Comparison of ENCODE assay signal across 35 cellular contexts in genomic region chr3:15086263-15086662, GRCh38. TPM values are rescaled to one million over a fixed set of nuclear protein-coding genes. Genes with fewer than 3 reads are reported as not detected.
A peak's percentile ranks its signal among the peaks of the same experiment; 100 is the strongest.
DNase-seq lines count a peak whose midpoint lies in the region; ATAC-seq, FAIRE-seq and TF ChIP-seq lines count a peak whose summit lies in the region.
"Had no signal": no experiment of that assay in that cellular context is flagged by ENCODE, and none has a peak within 500 bp of the region (broad histone marks: within the 10 kb centered on the region; RNA-seq: fewer than 3 reads in every experiment).

No MANE protein-coding gene starts in this region.

- H4K20me1 ChIP-seq in HepG2 (ENCODE audit: insufficient read depth, low read length) (no peaks in the 10 kb centered on the region), Karpas-422 (ENCODE audit: insufficient read depth, low read depth, low read length) (no peaks in the 10 kb centered on the region), K562 (replicated peaks; ENCODE audit: control insufficient read depth, insufficient read depth, low read length) (no peaks in the 10 kb centered on the region)
- H4K20me1 ChIP-seq: BLaER1 had no signal

- H3K9ac ChIP-seq in HepG2 (ENCODE audit: insufficient read depth, low read depth, low read length) (no peak overlapping the region), Karpas-422 (ENCODE audit: low read length) (no peak overlapping the region), K562 (ENCODE audit: insufficient read depth in 1 of 2, low read depth in 2 of 2, low read length in 2 of 2) (no peak overlapping the region)
- H3K9ac ChIP-seq: BLaER1; BLaER1 treated with 17β-estradiol and CSF1 and Interleukin-3, amounts not matched to agents 10 nM and 100 nM had no signal

- TF ChIP-seq RAD21 in HepG2 (CRISPR knock-in tag; IDR thresholded peaks at IDR 0.05), result no peak
- TF ChIP-seq RAD21 in K562 (CRISPR knock-in tag; conservative IDR thresholded peaks at IDR 0.05 in 1 of 2, IDR thresholded peaks at IDR 0.05 in 1 of 2), result no peak

- in situ Hi-C loops in HepG2 (cut with HindIII; ENCODE audit: extremely low pct_ligation_motif_present, low pct_unique_long_range_greater_than_20kb), result no loop called here
- in situ Hi-C loops in K562 (cut with MboI), result no loop called here

- H3K4me2 ChIP-seq in HepG2 (ENCODE audit: low read depth, low read length) (no peak overlapping the region), Karpas-422 (ENCODE audit: low read depth, low read length, poor library complexity, severe bottlenecking) (no peak overlapping the region), K562 (ENCODE audit: insufficient read depth, low read length) (no peak overlapping the region)
- H3K4me2 ChIP-seq: A549; BLaER1; BLaER1 treated with 17β-estradiol and CSF1 and Interleukin-3, amounts not matched to agents 10 nM and 100 nM had no signal

- TF ChIP-seq CTCF in HepG2 (CRISPR knock-in tag; IDR thresholded peaks at IDR 0.05) (no peak), right lobe of liver (IDR thresholded peaks at IDR 0.05) (no peak), K562 (IDR thresholded peaks at IDR 0.05 in 2 of 3, conservative IDR thresholded peaks at IDR 0.05 in 1 of 3; ENCODE audit: insufficient read depth in 2 of 3, low read depth in 1 of 3, low read length in 3 of 3) (no peak)

- H2AFZ ChIP-seq in HepG2 (ENCODE audit: low read length) (no peak overlapping the region), Karpas-422 (ENCODE audit: low read length) (no peak overlapping the region), K562 (ENCODE audit: low read depth, low read length) (no peak overlapping the region)

- no peaks in the 10 kb centered on the region for H3K79me2 ChIP-seq in HepG2 (ENCODE audit: insufficient read depth, low read length)
- no peaks in the 10 kb centered on the region for H3K79me2 ChIP-seq in Karpas-422 (ENCODE audit: low read length)
- no peaks in the 10 kb centered on the region for H3K79me2 ChIP-seq in K562 (ENCODE audit: control insufficient read depth, insufficient read depth, low read length)

- BruUV-seq in HepG2 (replicated peaks; lab: Mats Ljungman, UMichigan) (no TSS peak), K562 (replicated peaks; lab: Mats Ljungman, UMichigan) (no TSS peak)

- no peaks in the 10 kb centered on the region for H3K9me3 Mint-ChIP-seq in activated naive CD4-positive, alpha-beta T cell treated with anti-CD3 and anti-CD28 coated beads, Interleukin-2, amount 10 ng/mL, durations not matched to agents 7 days and 5 days
- H3K9me3 Mint-ChIP-seq: CD14-positive monocyte; CD4-positive, alpha-beta T cell; CD4-positive, CD25-positive, alpha-beta regulatory T cell; CD8-positive, alpha-beta memory T cell; CD8-positive, alpha-beta T cell had no signal

- CTCF ChIA-PET in HepG2 (lab: Yijun Ruan, JAX; ENCODE audit: low intra/inter-chr PET ratio, low total read pairs), result no interaction called here
- CTCF ChIA-PET in K562 (lab: Yijun Ruan, JAX; ENCODE audit: low intra/inter-chr PET ratio), result no interaction called here
- CTCF ChIA-PET in activated naive CD4-positive, alpha-beta T cell treated with anti-CD3 and anti-CD28 coated beads, Interleukin-2, amount 10 ng/mL, durations not matched to agents 7 days and 5 days (lab: Charles Lee), result no interaction called here

- WGBS in HepG2 (ENCODE audit: low lambda C conversion rate), result 93% methylated on average over 2 of the region's 2 CpGs
- WGBS in right lobe of liver (ENCODE audit: insufficient coverage, low coverage, low lambda C conversion rate, missing lambda C conversion rate), result 100% methylated on average over 2 of the region's 2 CpGs
- 91% methylated on average over 2 of the region's 2 CpGs for WGBS in K562 (ENCODE audit: insufficient coverage, low coverage, missing lambda C conversion rate)

- intact Hi-C loops in HepG2 (cut with micrococcal nuclease; ENCODE audit: unreplicated experiment), result no loop called here
- intact Hi-C loops in right lobe of liver (cut with DNase I), result no loop called here
- intact Hi-C loops in K562 (cut with micrococcal nuclease), result no loop called here

- H3K27ac ChIP-seq in HepG2 (ENCODE audit: extremely low read length, insufficient read depth, low read length) (no peak overlapping the region), right lobe of liver (no peak overlapping the region), Karpas-422 (ENCODE audit: low read length) (no peak overlapping the region), K562 (ENCODE audit: extremely low read depth, low read depth, low read length) (no peak overlapping the region)
- H3K27ac ChIP-seq: 22Rv1; A549; BLaER1; BLaER1 treated with 17β-estradiol and CSF1 and Interleukin-3, amounts not matched to agents 10 nM and 100 nM; C4-2B had no signal

- DNase-seq in HepG2 (ENCODE audit: low spot score) (no peak), right lobe of liver (no peak), Karpas-422 (peak; percentile 16), K562 (ENCODE audit: extremely low read depth in 1 of 4, low spot score in 3 of 4) (no peak)
- DNase-seq in activated naive CD4-positive, alpha-beta T cell treated with anti-CD3 and anti-CD28 coated beads, Interleukin-2, amount 10 ng/mL, durations not matched to agents 7 days and 5 days, result no peak
- DNase-seq: 8988T; ACHN; AML-193; BE2C; C1 segment of cervical spinal cord; Caco-2; Calu3; CD4-positive, alpha-beta memory T cell; CD4-positive, alpha-beta T cell; CD4-positive, CD25-positive, alpha-beta regulatory T cell; CD8-positive, alpha-beta memory T cell; CD8-positive, alpha-beta T cell; COR-L47; DMS 273 treated with DMSO at 0.1 percent for 48 hours; DMS153; DMS53; DMS79; DMS79 treated with DMSO at 0.1 percent for 48 hours; DND-41; EL had no signal

- no peak for TF ChIP-seq POLR2A in HepG2 (IDR thresholded peaks at IDR 0.05; ENCODE audit: insufficient read depth in 1 of 2, low read depth in 2 of 2, low read length in 2 of 2)
- TF ChIP-seq POLR2A in right lobe of liver (IDR thresholded peaks at IDR 0.05), result no peak
- TF ChIP-seq POLR2A in K562 (conservative IDR thresholded peaks at IDR 0.05), result no peak

- no peaks in the 10 kb centered on the region for H3K9me2 ChIP-seq in Karpas-422 (replicated peaks; ENCODE audit: insufficient read depth, low read length)

- H3K4me3 ChIP-seq in HepG2 (replicated peaks in 1 of 3; ENCODE audit: insufficient read depth in 1 of 3, low read depth in 2 of 3, low read length in 3 of 3), result no peak overlapping the region
- no peak overlapping the region for H3K4me3 ChIP-seq in right lobe of liver
- H3K4me3 ChIP-seq in Karpas-422 (ENCODE audit: low read length), result no peak overlapping the region
- no peak overlapping the region for H3K4me3 ChIP-seq in K562
- H3K4me3 ChIP-seq: A549; BLaER1; BLaER1 treated with 17β-estradiol and CSF1 and Interleukin-3, amounts not matched to agents 10 nM and 100 nM had no signal

- peaks cover 22 to 46% of the 10 kb centered on the region in 2 experiments; a peak in 4 of 5 replicates for H3K36me3 ChIP-seq in HepG2 (replicated peaks in 1 of 2; ENCODE audit: control insufficient read depth in 1 of 2, insufficient read depth in 2 of 2, low read length in 2 of 2)
- H3K36me3 ChIP-seq in right lobe of liver, result peaks cover 0 to 56% (median 19%) of the 10 kb centered on the region in 4 donors
- H3K36me3 ChIP-seq in Karpas-422 (ENCODE audit: insufficient read depth, low read length), result peaks cover 49% of the 10 kb centered on the region
- peaks cover 86% of the 10 kb centered on the region for H3K36me3 ChIP-seq in K562 (ENCODE audit: control insufficient read depth, insufficient read depth, low read length)

- FAIRE-seq in HepG2 (lab: Jason Lieb, UNC), result peak; percentile 8
- no peak for FAIRE-seq in K562 (lab: Jason Lieb, UNC)
- FAIRE-seq: A204.1, A549, D721Med had no signal

- no peaks in the 10 kb centered on the region for H3K9me1 ChIP-seq in K562 (ENCODE audit: control insufficient read depth, insufficient read depth, low read length)

- H3K4me1 Mint-ChIP-seq in activated naive CD4-positive, alpha-beta T cell treated with anti-CD3 and anti-CD28 coated beads, Interleukin-2, amount 10 ng/mL, durations not matched to agents 7 days and 5 days, result peaks cover 15% of the 10 kb centered on the region
- H3K4me1 Mint-ChIP-seq: B cell had no signal

- POLR2A ChIA-PET in HepG2 (lab: Yijun Ruan, JAX), result interaction anchor here (1.3 kb wide), 1 partner anchor 22 kb away, joined by 3 read pairs; the partner anchor contains the start of gene MRPS25
- POLR2A ChIA-PET in K562 (lab: Yijun Ruan, JAX), result interaction anchor here (0.9 kb wide), 2 partner anchors 11 to 13 kb away, joined by 3 to 5 read pairs; no protein-coding TSS in a partner anchor

- no peak overlapping the region for H3K27ac Mint-ChIP-seq in activated naive CD4-positive, alpha-beta T cell treated with anti-CD3 and anti-CD28 coated beads, Interleukin-2, amount 10 ng/mL, durations not matched to agents 7 days and 5 days
- H3K27ac Mint-ChIP-seq: B cell; CD14-positive monocyte; CD4-positive, alpha-beta T cell; CD4-positive, CD25-positive, alpha-beta regulatory T cell; CD8-positive, alpha-beta T cell had no signal

- peaks cover 62% of the 10 kb centered on the region for H3K36me3 Mint-ChIP-seq in activated naive CD4-positive, alpha-beta T cell treated with anti-CD3 and anti-CD28 coated beads, Interleukin-2, amount 10 ng/mL, durations not matched to agents 7 days and 5 days

- TF ChIP-seq EP300 in HepG2 (IDR thresholded peaks at IDR 0.05; ENCODE audit: low read depth in 2 of 2, low read length in 2 of 2), result no peak
- TF ChIP-seq EP300 in HepG2 (CRISPR knock-in tag; IDR thresholded peaks at IDR 0.05; ENCODE audit: borderline replicate concordance), result no peak
- TF ChIP-seq EP300 in K562 (IDR thresholded peaks at IDR 0.05; ENCODE audit: low read length), result no peak

- H3K9me3 ChIP-seq in HepG2 (ENCODE audit: low read length) (no peaks in the 10 kb centered on the region), right lobe of liver (no peaks in the 10 kb centered on the region), Karpas-422 (ENCODE audit: low read length) (no peaks in the 10 kb centered on the region), K562 (replicated peaks; ENCODE audit: control insufficient read depth, insufficient read depth, low read depth, low read length) (no peaks in the 10 kb centered on the region)
- H3K9me3 ChIP-seq: A549; BE2C; BLaER1; BLaER1 treated with 17β-estradiol and CSF1 and Interleukin-3, amounts not matched to agents 10 nM and 100 nM; Caco-2 had no signal

- no peaks in the 10 kb centered on the region for H3K27me3 ChIP-seq in HepG2 (ENCODE audit: control insufficient read depth in 1 of 2, insufficient read depth in 2 of 2, low read length in 2 of 2)
- H3K27me3 ChIP-seq in right lobe of liver, result no peaks in the 10 kb centered on the region
- H3K27me3 ChIP-seq in Karpas-422 (ENCODE audit: low read length), result no peaks in the 10 kb centered on the region
- H3K27me3 ChIP-seq in K562 (ENCODE audit: control insufficient read depth in 2 of 2, insufficient read depth in 2 of 2, low read length in 2 of 2), result no peaks in the 10 kb centered on the region
- H3K27me3 ChIP-seq: BE2C; BLaER1; BLaER1 treated with 17β-estradiol and CSF1 and Interleukin-3, amounts not matched to agents 10 nM and 100 nM had no signal

- ATAC-seq in HepG2 (peak; percentile 72), right lobe of liver (no peak), K562 (0 out of 3 replicates have a peak, but pooled peaks have one; percentile 39), GM21381 (IDR thresholded peaks at IDR 0.05; ENCODE audit: unreplicated experiment) (no peak)
- ATAC-seq: A549; CD8-positive, alpha-beta T cell had no signal

- H3K4me3 Mint-ChIP-seq in activated naive CD4-positive, alpha-beta T cell treated with anti-CD3 and anti-CD28 coated beads, Interleukin-2, amount 10 ng/mL, durations not matched to agents 7 days and 5 days, result no peak overlapping the region
- H3K4me3 Mint-ChIP-seq: B cell; CD14-positive monocyte; CD4-positive, alpha-beta memory T cell; CD4-positive, alpha-beta T cell; CD4-positive, CD25-positive, alpha-beta regulatory T cell; CD8-positive, alpha-beta memory T cell; CD8-positive, alpha-beta T cell had no signal

- H3K4me1 ChIP-seq in HepG2 (ENCODE audit: insufficient read depth, low read length) (peaks cover 30% of the 10 kb centered on the region), right lobe of liver (no peaks in the 10 kb centered on the region), Karpas-422 (ENCODE audit: low read length) (no peaks in the 10 kb centered on the region), K562 (replicated peaks in 1 of 2; ENCODE audit: control insufficient read depth in 2 of 2, insufficient read depth in 2 of 2, low read length in 2 of 2) (no peaks in the 10 kb centered on the region)
- H3K4me1 ChIP-seq: A549, BE2C, BLaER1, Caco-2 had no signal

- no peaks in the 10 kb centered on the region for H3K27me3 Mint-ChIP-seq in activated naive CD4-positive, alpha-beta T cell treated with anti-CD3 and anti-CD28 coated beads, Interleukin-2, amount 10 ng/mL, durations not matched to agents 7 days and 5 days
- H3K27me3 Mint-ChIP-seq: B cell; CD4-positive, alpha-beta memory T cell; CD4-positive, alpha-beta T cell; CD4-positive, CD25-positive, alpha-beta regulatory T cell had no signal

RNA-seq across cellular contexts. Expression of gene RBSN, which starts 12.7 kb away (rescaled TPM):
- 11.8 and 14.7 TPM in 2 replicates for total RNA-seq in HepG2 (2016; rRNA removed; fragmentation: Illumina TruSeq; extraction: Trizol)
- total RNA-seq in HepG2 (2016; cell fraction: cytosol; rRNA removed; fragmentation: Illumina TruSeq; extraction: Trizol; ENCODE audit: low read depth), result 3.7 and 3.9 TPM in 2 replicates
- 10.8 and 13.0 TPM in 2 replicates for total RNA-seq in HepG2 (2016; cell fraction: insoluble cytoplasmic fraction; rRNA removed; fragmentation: Illumina TruSeq; extraction: Trizol)
- 10.4 and 11.3 TPM in 2 replicates for total RNA-seq in HepG2 (2016; cell fraction: membrane; rRNA removed; fragmentation: Illumina TruSeq; extraction: Trizol)
- total RNA-seq in HepG2 (2016; cell fraction: nucleus; rRNA removed; fragmentation: Illumina TruSeq; extraction: Trizol), result 10.6 and 12.4 TPM in 2 replicates
- 7.9 and 9.4 TPM in 2 replicates for polyA plus RNA-seq in HepG2 (2011; rRNA removed)
- 3.7 and 5.1 TPM in 2 replicates for polyA plus RNA-seq in HepG2 (2011; cell fraction: cytosol; rRNA removed)
- polyA plus RNA-seq in HepG2 (2011; cell fraction: nucleus; rRNA removed), result 22.2 and 23.7 TPM in 2 replicates
- polyA plus RNA-seq in HepG2 (2012), result 8.1 and 8.8 TPM in 2 replicates
- polyA plus RNA-seq in HepG2 (2016; cell fraction: cytosol; fragmentation: Illumina TruSeq; extraction: Trizol; ENCODE audit: low read depth), result 3.3 and 4.1 TPM in 2 replicates
- polyA plus RNA-seq in HepG2 (2016; cell fraction: insoluble cytoplasmic fraction; fragmentation: Illumina TruSeq; extraction: Trizol; ENCODE audit: low read depth), result 8.2 and 9.0 TPM in 2 replicates
- polyA plus RNA-seq in HepG2 (2016; cell fraction: membrane; fragmentation: Illumina TruSeq; extraction: Trizol; ENCODE audit: low read depth), result 5.9 and 6.1 TPM in 2 replicates
- 15.4 and 16.1 TPM in 2 replicates for polyA plus RNA-seq in HepG2 (2016; cell fraction: nucleus; fragmentation: Illumina TruSeq; extraction: Trizol; ENCODE audit: insufficient read depth, low read depth)
- 15.6 and 28.8 TPM in 2 replicates for polyA minus RNA-seq in HepG2 (2011; rRNA and poly(A)+ RNA removed; ENCODE audit: low replicate concordance)
- polyA minus RNA-seq in HepG2 (2011; cell fraction: cytosol; rRNA and poly(A)+ RNA removed), result 7.3 and 10.0 TPM in 2 replicates
- 15.7 and 18.5 TPM in 2 replicates for polyA minus RNA-seq in HepG2 (2011; cell fraction: nucleus; rRNA and poly(A)+ RNA removed)
- total RNA-seq in right lobe of liver, result 10 to 100 TPM; 10.5 to 13.9 (median 11.5) TPM
- total RNA-seq in Karpas-422 (2014; rRNA removed; shearing (Covaris generic); ENCODE audit: low replicate concordance), result 11.1 and 12.2 TPM in 2 replicates
- total RNA-seq in K562 (2011; cell fraction: chromatin; rRNA removed; ENCODE audit: low replicate concordance), result 60.6 and 86.6 TPM in 2 replicates
- total RNA-seq in K562 (2011; cell fraction: nucleolus; rRNA removed), result 27.2 and 28.7 TPM in 2 replicates
- 44.5 and 45.6 TPM in 2 replicates for total RNA-seq in K562 (2011; cell fraction: nucleoplasm; rRNA removed)
- total RNA-seq in K562 (2014; rRNA removed), result 14.1 and 21.1 TPM in 2 replicates
- total RNA-seq in K562 (2014; rRNA removed; fragmentation: Illumina TruSeq; extraction: Trizol), result 18.3 and 20.8 TPM in 2 replicates
- total RNA-seq in K562 (2015; rRNA removed; fragmentation: Illumina TruSeq; extraction: Trizol), result 17.5 and 19.0 TPM in 2 replicates
- total RNA-seq in K562 (2021), result 18.7 and 19.6 TPM in 2 replicates
- polyA plus RNA-seq in K562 (2011; rRNA removed), result 15.7 and 16.8 TPM in 2 replicates
- polyA plus RNA-seq in K562 (2011; cell fraction: cytosol; rRNA removed), result 8.2 and 10.9 TPM in 2 replicates
- 18.9 and 27.5 TPM in 2 replicates for polyA plus RNA-seq in K562 (2011; cell fraction: nucleus; rRNA removed)
- 11.2 and 15.3 TPM in 2 replicates for polyA plus RNA-seq in K562 (2012)
- polyA plus RNA-seq in K562 (2014; fragmentation: Illumina TruSeq; extraction: Trizol), result 13.9 and 15.0 TPM in 2 replicates
- polyA plus RNA-seq in K562 (2014; fragmentation: Nextera tagmentation; extraction: Ambion mirVana), result 1 to 10 TPM; 2.9 to 4.2 TPM
- polyA plus RNA-seq in K562 (2014; rRNA removed), result 12.1 and 12.8 TPM in 2 replicates
- 28.4 and 33.3 TPM in 2 replicates for polyA minus RNA-seq in K562 (2011; rRNA and poly(A)+ RNA removed)
- 13.7 and 14.6 TPM in 2 replicates for polyA minus RNA-seq in K562 (2011; cell fraction: cytosol; rRNA and poly(A)+ RNA removed)
- 11.4 and 19.7 TPM in 2 replicates for polyA minus RNA-seq in K562 (2011; cell fraction: nucleus; rRNA and poly(A)+ RNA removed)

RNA-seq across cellular contexts. Expression of gene MRPS25, which starts 21.1 kb away (rescaled TPM):
- total RNA-seq in HepG2 (2016; rRNA removed; fragmentation: Illumina TruSeq; extraction: Trizol) (69.2 and 74.3 TPM in 2 replicates), right lobe of liver (10 to 100 TPM; 36.8 to 53.6 (median 48.0) TPM), K562 (2014; rRNA removed) (78.2 and 98.6 TPM in 2 replicates), K562 (2014; rRNA removed; fragmentation: Illumina TruSeq; extraction: Trizol) (75.1 and 77.8 TPM in 2 replicates), K562 (2015; rRNA removed; fragmentation: Illumina TruSeq; extraction: Trizol) (75.2 and 90.2 TPM in 2 replicates), K562 (2021) (129 and 132 TPM in 2 replicates)
- 14.2 and 14.8 TPM in 2 replicates for total RNA-seq in HepG2 (2016; cell fraction: cytosol; rRNA removed; fragmentation: Illumina TruSeq; extraction: Trizol; ENCODE audit: low read depth)
- 70.2 and 72.6 TPM in 2 replicates for total RNA-seq in HepG2 (2016; cell fraction: insoluble cytoplasmic fraction; rRNA removed; fragmentation: Illumina TruSeq; extraction: Trizol)
- total RNA-seq in HepG2 (2016; cell fraction: membrane; rRNA removed; fragmentation: Illumina TruSeq; extraction: Trizol), result 27.9 and 28.9 TPM in 2 replicates
- 64.0 TPM in 2 replicates for total RNA-seq in HepG2 (2016; cell fraction: nucleus; rRNA removed; fragmentation: Illumina TruSeq; extraction: Trizol)
- polyA plus RNA-seq in HepG2 (2011; rRNA removed) (54.7 and 60.1 TPM in 2 replicates), K562 (2011; rRNA removed) (72.6 and 105 TPM in 2 replicates), K562 (2014; fragmentation: Illumina TruSeq; extraction: Trizol) (86.8 and 110 TPM in 2 replicates), K562 (2014; fragmentation: Nextera tagmentation; extraction: Ambion mirVana) (10 to 100 TPM; 34.3 to 65.1 TPM), K562 (2014; rRNA removed) (125 and 144 TPM in 2 replicates)
- polyA plus RNA-seq in HepG2 (2011; cell fraction: cytosol; rRNA removed), result 28.6 and 33.5 TPM in 2 replicates
- polyA plus RNA-seq in HepG2 (2011; cell fraction: nucleus; rRNA removed), result 148 and 153 TPM in 2 replicates
- polyA plus RNA-seq in HepG2 (2012), result 41.3 and 42.1 TPM in 2 replicates
- polyA plus RNA-seq in HepG2 (2016; cell fraction: cytosol; fragmentation: Illumina TruSeq; extraction: Trizol; ENCODE audit: low read depth), result 23.2 and 27.5 TPM in 2 replicates
- 79.2 and 82.6 TPM in 2 replicates for polyA plus RNA-seq in HepG2 (2016; cell fraction: insoluble cytoplasmic fraction; fragmentation: Illumina TruSeq; extraction: Trizol; ENCODE audit: low read depth)
- polyA plus RNA-seq in HepG2 (2016; cell fraction: membrane; fragmentation: Illumina TruSeq; extraction: Trizol; ENCODE audit: low read depth), result 27.1 and 31.5 TPM in 2 replicates
- polyA plus RNA-seq in HepG2 (2016; cell fraction: nucleus; fragmentation: Illumina TruSeq; extraction: Trizol; ENCODE audit: insufficient read depth, low read depth), result 204 and 214 TPM in 2 replicates
- polyA minus RNA-seq in HepG2 (2011; rRNA and poly(A)+ RNA removed; ENCODE audit: low replicate concordance), result 20.9 and 34.4 TPM in 2 replicates
- 12.5 and 15.0 TPM in 2 replicates for polyA minus RNA-seq in HepG2 (2011; cell fraction: cytosol; rRNA and poly(A)+ RNA removed)
- polyA minus RNA-seq in HepG2 (2011; cell fraction: nucleus; rRNA and poly(A)+ RNA removed), result 53.0 and 61.3 TPM in 2 replicates
- total RNA-seq in Karpas-422 (2014; rRNA removed; shearing (Covaris generic); ENCODE audit: low replicate concordance), result 32.5 and 60.6 TPM in 2 replicates
- 136 and 184 TPM in 2 replicates for total RNA-seq in K562 (2011; cell fraction: chromatin; rRNA removed; ENCODE audit: low replicate concordance)
- 111 and 116 TPM in 2 replicates for total RNA-seq in K562 (2011; cell fraction: nucleolus; rRNA removed)
- total RNA-seq in K562 (2011; cell fraction: nucleoplasm; rRNA removed), result 128 and 170 TPM in 2 replicates
- polyA plus RNA-seq in K562 (2011; cell fraction: cytosol; rRNA removed), result 49.2 and 74.6 TPM in 2 replicates
- 124 and 217 TPM in 2 replicates for polyA plus RNA-seq in K562 (2011; cell fraction: nucleus; rRNA removed)
- polyA plus RNA-seq in K562 (2012), result 78.2 and 99.3 TPM in 2 replicates
- polyA minus RNA-seq in K562 (2011; rRNA and poly(A)+ RNA removed), result 43.5 and 47.9 TPM in 2 replicates
- polyA minus RNA-seq in K562 (2011; cell fraction: cytosol; rRNA and poly(A)+ RNA removed), result 30.4 and 48.6 TPM in 2 replicates
- polyA minus RNA-seq in K562 (2011; cell fraction: nucleus; rRNA and poly(A)+ RNA removed), result 77.3 and 89.3 TPM in 2 replicates

Comparison
In these comparisons a context has a peak if more than half of its experiments do, and no peak if none do; other contexts are left out.
1. ATAC-seq: peak in HepG2 (single experiment) and K562 (single experiment); none in right lobe of liver (0 of 4) and GM21381 (single experiment).